ENCODE assay signal across 7 cellular contexts in genomic region chrX:3707673-3708072, GRCh38. TPM values are rescaled to one million over a fixed set of nuclear protein-coding genes. Genes with fewer than 3 reads are reported as not detected.
A peak's percentile ranks its signal among the peaks of the same experiment; 100 is the strongest.
DNase-seq lines count a peak whose midpoint lies in the region; ATAC-seq, FAIRE-seq and TF ChIP-seq lines count a peak whose summit lies in the region.
"Not testable (repeated sequence)": the region's sequence is repeated elsewhere in the genome, so short reads cannot be mapped to it uniquely, and the experiment has no call there.

No MANE protein-coding gene starts in this region.

- peak; percentile 40 for FAIRE-seq in GM12892 (lab: Jason Lieb, UNC)
- not testable (repeated sequence) for FAIRE-seq in GM12878 (lab: Jason Lieb, UNC)

- not testable (repeated sequence) for TF ChIP-seq POLR2A in GM12892 (IDR thresholded peaks at IDR 0.05; ENCODE audit: low read depth, low read length); GM12878 (IDR thresholded peaks at IDR 0.05; ENCODE audit: low read depth, low read length)

- SMC1A ChIA-PET in GM12878 (lab: Charles Lee; ENCODE audit: uncharacterized antibody, unreplicated experiment), result not testable (repeated sequence)

- POLR2A ChIA-PET in GM12878 (lab: Charles Lee), result not testable (repeated sequence)

- H3K27ac Mint-ChIP-seq in activated T-helper 1 cell treated with anti-CD3 and anti-CD28 coated beads, Interleukin-12 subunit alpha, Interleukin-12 subunit beta, Interleukin-2, Interleukin-4 antibody, amounts not matched to agents 30 ng/mL and 10 ng/mL and 1 ng/mL, durations not matched to agents 14 hours and 24 hours and 36 hours, result peak overlapping the region; percentile 87
- peak overlapping the region; percentile 93 to 99 (median 98) for H3K27ac Mint-ChIP-seq in immature natural killer cell
- peak overlapping the region; percentile 79 to 98 for H3K27ac Mint-ChIP-seq in natural killer cell treated with Interleukin-12 subunit alpha and Interleukin-12 subunit beta and Interleukin-15 and Interleukin-18, amount 100 ng/mL, for 72 hours

- not testable (repeated sequence) for H3K4me1 ChIP-seq in GM12878 (ENCODE audit: control insufficient read depth, insufficient read depth, low read length)

- peak; percentile 23 to 52 for ATAC-seq in activated CD4-positive, CD25-positive, alpha-beta regulatory T cell treated with anti-CD3 and anti-CD28 coated beads, Interleukin-2, amount 50 U/mL, for 24 hours
- peak; percentile 10 for ATAC-seq in GM12878
- ATAC-seq in natural killer cell treated with Interleukin-12 subunit alpha and Interleukin-12 subunit beta and Interleukin-15 and Interleukin-18, amount 100 ng/mL, for 72 hours, result peak; percentile 63 to 75

- peak overlapping the region; percentile 74 for H3K4me3 Mint-ChIP-seq in activated T-helper 1 cell treated with anti-CD3 and anti-CD28 coated beads, Interleukin-12 subunit alpha, Interleukin-12 subunit beta, Interleukin-2, Interleukin-4 antibody, amounts not matched to agents 30 ng/mL and 10 ng/mL and 1 ng/mL, durations not matched to agents 14 hours and 24 hours and 36 hours
- peak overlapping the region; percentile 73 to 87 (median 81) for H3K4me3 Mint-ChIP-seq in immature natural killer cell
- H3K4me3 Mint-ChIP-seq in natural killer cell treated with Interleukin-12 subunit alpha and Interleukin-12 subunit beta and Interleukin-15 and Interleukin-18, amount 100 ng/mL, for 72 hours, result peak overlapping the region; percentile 83

- WGBS in GM12878 (ENCODE audit: insufficient coverage, insufficient replicate concordance, low lambda C conversion rate, missing lambda C conversion rate), result 81% methylated on average over 6 of the region's 6 CpGs

- peaks cover 29% of the 10 kb centered on the region for H3K36me3 Mint-ChIP-seq in activated T-helper 1 cell treated with anti-CD3 and anti-CD28 coated beads, Interleukin-12 subunit alpha, Interleukin-12 subunit beta, Interleukin-2, Interleukin-4 antibody, amounts not matched to agents 30 ng/mL and 10 ng/mL and 1 ng/mL, durations not matched to agents 14 hours and 24 hours and 36 hours (ENCODE audit: low read depth)
- not testable (repeated sequence) for H3K36me3 Mint-ChIP-seq in immature natural killer cell
- H3K36me3 Mint-ChIP-seq in natural killer cell treated with Interleukin-12 subunit alpha and Interleukin-12 subunit beta and Interleukin-15 and Interleukin-18, amount 100 ng/mL, for 72 hours, result peaks cover 14% of the 10 kb centered on the region

- DNase-seq in GM12892 (ENCODE audit: insufficient read length); activated T-helper 1 cell treated with anti-CD3 and anti-CD28 coated beads, Interleukin-12 subunit alpha, Interleukin-12 subunit beta, Interleukin-2, Interleukin-4 antibody, amounts not matched to agents 30 ng/mL and 10 ng/mL and 1 ng/mL, durations not matched to agents 14 hours and 24 hours and 36 hours (ENCODE audit: low spot score); GM12878 (ENCODE audit: low read depth, low spot score); natural killer cell treated with Interleukin-12 subunit alpha and Interleukin-12 subunit beta and Interleukin-15 and Interleukin-18, amount 100 ng/mL, for 72 hours (ENCODE audit: low spot score): not testable (repeated sequence)
- DNase-seq in NCI-H345 (lab: John Stamatoyannopoulos, UW) (peak; percentile 35), immature natural killer cell (peak; percentile 70 to 76 (median 75))

- H4K20me1 ChIP-seq in GM12878 (ENCODE audit: control insufficient read depth, insufficient read depth), result not testable (repeated sequence)

- intact Hi-C loops in activated T-helper 1 cell treated with anti-CD3 and anti-CD28 coated beads, Interleukin-12 subunit alpha, Interleukin-12 subunit beta, Interleukin-2, Interleukin-4 antibody, amounts not matched to agents 30 ng/mL and 10 ng/mL and 1 ng/mL, durations not matched to agents 14 hours and 24 hours and 36 hours (cut with micrococcal nuclease); GM12878 (cut with micrococcal nuclease; ENCODE audit: unreplicated experiment): not testable (repeated sequence)

- H2AFZ ChIP-seq in GM12878 (ENCODE audit: control insufficient read depth, low read depth, low read length), result not testable (repeated sequence)

- H3K27me3 Mint-ChIP-seq in activated T-helper 1 cell treated with anti-CD3 and anti-CD28 coated beads, Interleukin-12 subunit alpha, Interleukin-12 subunit beta, Interleukin-2, Interleukin-4 antibody, amounts not matched to agents 30 ng/mL and 10 ng/mL and 1 ng/mL, durations not matched to agents 14 hours and 24 hours and 36 hours (ENCODE audit: insufficient read depth); natural killer cell treated with Interleukin-12 subunit alpha and Interleukin-12 subunit beta and Interleukin-15 and Interleukin-18, amount 100 ng/mL, for 72 hours: not testable (repeated sequence)
- H3K27me3 Mint-ChIP-seq in immature natural killer cell (ENCODE audit: low read depth in 3 of 3), result peaks cover 15 to 42% (median 36%) of the 10 kb centered on the region in 3 donors

- RAD21 ChIA-PET in GM12878 (lab: Charles Lee; ENCODE audit: unreplicated experiment), result not testable (repeated sequence)

- CTCF ChIA-PET in GM12878 (lab: Yijun Ruan, JAX), result not testable (repeated sequence)

- not testable (repeated sequence) for BruUV-seq in GM12878 (replicated peaks; lab: Mats Ljungman, UMichigan)

- H3K4me2 ChIP-seq in GM12878 (ENCODE audit: control insufficient read depth, insufficient read depth), result not testable (repeated sequence)

- not testable (repeated sequence) for H3K36me3 ChIP-seq in GM12878 (ENCODE audit: control insufficient read depth in 2 of 2, insufficient read depth in 2 of 2, low read length in 1 of 2)

- not testable (repeated sequence) for H3K27me3 ChIP-seq in GM12878 (replicated peaks in 1 of 2; ENCODE audit: control insufficient read depth in 2 of 2, insufficient read depth in 2 of 2, low read length in 1 of 2)

- H3K4me1 Mint-ChIP-seq in activated T-helper 1 cell treated with anti-CD3 and anti-CD28 coated beads, Interleukin-12 subunit alpha, Interleukin-12 subunit beta, Interleukin-2, Interleukin-4 antibody, amounts not matched to agents 30 ng/mL and 10 ng/mL and 1 ng/mL, durations not matched to agents 14 hours and 24 hours and 36 hours (ENCODE audit: low read depth), result peaks cover 44% of the 10 kb centered on the region
- peaks cover 87 to 97% of the 10 kb centered on the region in 2 donors for H3K4me1 Mint-ChIP-seq in immature natural killer cell
- H3K4me1 Mint-ChIP-seq in natural killer cell treated with Interleukin-12 subunit alpha and Interleukin-12 subunit beta and Interleukin-15 and Interleukin-18, amount 100 ng/mL, for 72 hours (ENCODE audit: low read depth in 2 of 2), result peaks cover 22 to 64% of the 10 kb centered on the region in 2 donors

- H3K27ac ChIP-seq in GM12878 (ENCODE audit: control insufficient read depth, insufficient read depth), result not testable (repeated sequence)

- H3K9ac ChIP-seq in GM12878 (ENCODE audit: control insufficient read depth, insufficient read depth, low read length), result not testable (repeated sequence)

- not testable (repeated sequence) for H3K9me3 Mint-ChIP-seq in activated T-helper 1 cell treated with anti-CD3 and anti-CD28 coated beads, Interleukin-12 subunit alpha, Interleukin-12 subunit beta, Interleukin-2, Interleukin-4 antibody, amounts not matched to agents 30 ng/mL and 10 ng/mL and 1 ng/mL, durations not matched to agents 14 hours and 24 hours and 36 hours; immature natural killer cell; natural killer cell treated with Interleukin-12 subunit alpha and Interleukin-12 subunit beta and Interleukin-15 and Interleukin-18, amount 100 ng/mL, for 72 hours

- not testable (repeated sequence) for TF ChIP-seq CTCF in GM12878 (IDR thresholded peaks at IDR 0.05 in 2 of 3, conservative IDR thresholded peaks at IDR 0.05 in 1 of 3; ENCODE audit: control insufficient read depth in 2 of 3, extremely low read depth in 1 of 3, insufficient read depth in 1 of 3, low read depth in 3 of 3, low read length in 3 of 3)

- not testable (repeated sequence) for TF ChIP-seq EP300 in GM12878 (IDR thresholded peaks at IDR 0.05; ENCODE audit: borderline replicate concordance in 1 of 2, control insufficient read depth in 1 of 2, low read depth in 2 of 2, low read length in 2 of 2)

- H3K9me3 ChIP-seq in GM12878 (replicated peaks; ENCODE audit: control insufficient read depth, insufficient read depth, low read length), result not testable (repeated sequence)

- in situ Hi-C loops in GM12878 (cut with MboI), result not testable (repeated sequence)

- H3K4me3 ChIP-seq in GM12878, result not testable (repeated sequence)

- not testable (repeated sequence) for TF ChIP-seq RAD21 in GM12878 (IDR thresholded peaks at IDR 0.05; ENCODE audit: insufficient read depth, low read depth, low read length)

- peaks cover 52% of the 10 kb centered on the region for H3K79me2 ChIP-seq in GM12878 (ENCODE audit: control insufficient read depth, insufficient read depth, low read length)

RNA-seq across cellular contexts. Expression of gene PRKX, which starts 5.8 kb away (rescaled TPM):
- polyA plus RNA-seq in GM12892 (2012; ENCODE audit: missing spikeins), result 26.4 TPM
- total RNA-seq in activated T-helper 1 cell treated with anti-CD3 and anti-CD28 coated beads, Interleukin-12 subunit alpha, Interleukin-12 subunit beta, Interleukin-2, Interleukin-4 antibody, amounts not matched to agents 30 ng/mL and 10 ng/mL and 1 ng/mL, durations not matched to agents 14 hours and 24 hours and 36 hours, result 72.2 and 80.9 TPM in 2 replicates
- total RNA-seq in GM12878 (2013; cell fraction: nucleolus; rRNA removed), result 103 and 121 TPM in 2 replicates
- total RNA-seq in GM12878 (2014; rRNA removed) (22.6 and 24.1 TPM in 2 replicates), GM12878 (2014; rRNA removed; fragmentation: Illumina TruSeq; extraction: Trizol) (24.6 and 28.7 TPM in 2 replicates), GM12878 (2021) (29.0 and 34.6 TPM in 2 replicates)
- polyA plus RNA-seq in GM12878 (2011; ENCODE audit: low read depth), result 13.3 TPM
- polyA plus RNA-seq in GM12878 (2011; rRNA removed) (45.3 and 46.5 TPM in 2 replicates), GM12878 (2014; fragmentation: Illumina TruSeq; extraction: Trizol) (26.4 and 29.1 TPM in 2 replicates), GM12878 (2014; fragmentation: Nextera tagmentation; extraction: Ambion mirVana) (1 to 10 TPM; 3.9 to 5.4 TPM), GM12878 (2014; rRNA removed) (24.4 and 27.3 TPM in 2 replicates), GM12878 (2016; fragmentation: Nextera tagmentation; extraction: Ambion mirVana) (10 to 100 TPM; 22.4 to 23.4 TPM), immature natural killer cell (100 to 1,000 TPM in 1 of 3 donors, 10 to 100 TPM in 2; 65.3 to 117 (median 65.9) TPM)
- polyA plus RNA-seq in GM12878 (2011; cell fraction: cytosol; rRNA removed), result 30.1 and 31.0 TPM in 2 replicates
- polyA plus RNA-seq in GM12878 (2011; cell fraction: nucleus; rRNA removed), result 21.7 and 24.7 TPM in 2 replicates
- polyA plus RNA-seq in GM12878 (2012), result 22.8 and 27.7 TPM in 2 replicates
- polyA minus RNA-seq in GM12878 (2011; rRNA and poly(A)+ RNA removed), result 31.8 and 43.3 TPM in 2 replicates
- polyA minus RNA-seq in GM12878 (2011; cell fraction: cytosol; rRNA and poly(A)+ RNA removed), result 14.0 and 18.0 TPM in 2 replicates
- polyA minus RNA-seq in GM12878 (2011; cell fraction: nucleus; rRNA and poly(A)+ RNA removed), result 12.5 and 17.6 TPM in 2 replicates
- 100 to 1,000 TPM; 109 to 177 TPM for total RNA-seq in natural killer cell treated with Interleukin-12 subunit alpha and Interleukin-12 subunit beta and Interleukin-15 and Interleukin-18, amount 100 ng/mL, for 72 hours

Comparison
In these comparisons a context has a peak if more than half of its experiments do, and no peak if none do; other contexts are left out.
1. ATAC-seq: peak in every context shown above with its lines; median percentile 69 in natural killer cell treated with Interleukin-12 subunit alpha and Interleukin-12 subunit beta and Interleukin-15 and Interleukin-18, amount 100 ng/mL, for 72 hours; 38 in activated CD4-positive, CD25-positive, alpha-beta regulatory T cell treated with anti-CD3 and anti-CD28 coated beads, Interleukin-2, amount 50 U/mL, for 24 hours; 10 in GM12878.